ENCODE assay signal across 12 cellular contexts in the genomic region with DNA sequence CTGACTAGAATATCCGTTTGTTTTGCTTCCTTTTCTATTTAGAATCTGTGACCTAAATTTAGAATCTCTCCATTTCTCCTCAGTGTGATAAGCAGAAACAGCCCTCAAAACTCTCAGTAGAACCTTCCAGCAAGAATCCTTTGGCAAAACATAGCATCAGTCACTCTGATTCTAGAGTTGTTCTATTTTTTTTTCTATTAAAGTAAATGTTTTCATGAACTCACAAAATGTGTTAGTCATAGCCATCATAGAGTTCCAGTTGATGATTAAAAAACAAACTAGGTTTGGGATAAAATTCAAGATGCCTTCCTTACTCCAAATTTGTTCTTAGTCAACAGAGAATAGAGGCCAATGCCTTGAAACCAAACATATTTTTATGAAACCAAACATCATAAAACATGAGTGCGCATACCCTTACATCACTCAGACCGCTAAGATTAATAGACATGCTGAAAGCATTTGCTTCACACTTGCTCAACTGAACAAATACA. TPM values are rescaled to one million over a fixed set of nuclear protein-coding genes. Genes with fewer than 3 reads are reported as not detected.
DNase-seq lines count a peak whose midpoint lies in the region; TF ChIP-seq lines count a peak whose summit lies in the region.
"Had no signal": no experiment of that assay in that cellular context is flagged by ENCODE, and none has a peak within 500 bp of the region (broad histone marks: within the 10 kb centered on the region; RNA-seq: fewer than 3 reads in every experiment).

No MANE protein-coding gene starts in this region.

- H3K9me3 ChIP-seq in right atrium auricular region (no peaks in the 10 kb centered on the region), skeletal muscle satellite cell (replicated peaks; ENCODE audit: low read length) (no peaks in the 10 kb centered on the region), WERI-Rb-1 (ENCODE audit: severe bottlenecking) (no peaks in the 10 kb centered on the region)
- H3K9me3 ChIP-seq: ovary had no signal

- peak overlapping the region; percentile 36 for H3K9ac ChIP-seq in skeletal muscle satellite cell (ENCODE audit: low read depth, low read length)

- no peak overlapping the region for H3K4me3 ChIP-seq in right atrium auricular region
- H3K4me3 ChIP-seq in skeletal muscle satellite cell (ENCODE audit: low read length) = peak overlapping the region; percentile 15
- H3K4me3 ChIP-seq in WERI-Rb-1 (ENCODE audit: low read depth, low read length) = no peak overlapping the region
- H3K4me3 ChIP-seq: ovary had no signal

- DNase-seq in GM04503 (ENCODE audit: low read depth) (peak; percentile 84), amniotic epithelial cell (ENCODE audit: low read depth) (peak; percentile 21), right atrium auricular region (ENCODE audit: low spot score) (no peak), NCI-H1694 treated with DMSO at 0.1 percent for 48 hours (lab: John Stamatoyannopoulos, UW) (no peak), WERI-Rb-1 (no peak), NCI-H82 (lab: John Stamatoyannopoulos, UW) (no peak), GOT3 (lab: John Stamatoyannopoulos, UW) (no peak)
- DNase-seq: DMS79 treated with DMSO at 0.1 percent for 48 hours, NCI-H2081 treated with DMSO at 0.1 percent for 48 hours, ovary had no signal

- H3K27me3 ChIP-seq in right atrium auricular region (no peaks in the 10 kb centered on the region), skeletal muscle satellite cell (ENCODE audit: control insufficient read depth, insufficient read depth, low read length) (no peaks in the 10 kb centered on the region), WERI-Rb-1 (ENCODE audit: insufficient read depth, low read depth, severe bottlenecking) (no peaks in the 10 kb centered on the region)
- H3K27me3 ChIP-seq: ovary had no signal

- H3K27ac ChIP-seq in right atrium auricular region (peak overlapping the region; percentile 19 to 59), WERI-Rb-1 (no peak overlapping the region)

- H3K36me3 ChIP-seq in right atrium auricular region (no peaks in the 10 kb centered on the region), skeletal muscle satellite cell (ENCODE audit: insufficient read depth, low read length) (no peaks in the 10 kb centered on the region), WERI-Rb-1 (no peaks in the 10 kb centered on the region)
- H3K36me3 ChIP-seq: ovary had no signal

- H3K4me2 ChIP-seq in skeletal muscle satellite cell (ENCODE audit: low read length) = peak overlapping the region; percentile 53

- peaks cover 0 to 7% of the 10 kb centered on the region in 2 donors for H3K4me1 ChIP-seq in right atrium auricular region
- peaks cover 32% of the 10 kb centered on the region for H3K4me1 ChIP-seq in skeletal muscle satellite cell (ENCODE audit: control insufficient read depth, insufficient read depth, low read length)

- TF ChIP-seq CTCF in right atrium auricular region (IDR thresholded peaks at IDR 0.05) = no peak
- TF ChIP-seq CTCF in WERI-Rb-1 (IDR thresholded peaks at IDR 0.05; ENCODE audit: low read depth, low read length) = no peak

RNA-seq across cellular contexts. Expression of a gene that starts 13.2 kb away (rescaled TPM):
- 1 to 10 TPM; 1.0 to 2.9 TPM for total RNA-seq in right atrium auricular region
- total RNA-seq in skeletal muscle satellite cell (2012; rRNA removed) = not detected in 2 replicates
- total RNA-seq: bronchial epithelial cell had no signal

RNA-seq across cellular contexts. Expression of a gene that starts 55.0 kb away (rescaled TPM):
- 1 to 10 TPM; 6.1 to 8.0 TPM for total RNA-seq in right atrium auricular region
- total RNA-seq in skeletal muscle satellite cell (2012; rRNA removed) = 11.8 and 17.0 TPM in 2 replicates

Comparison
In these comparisons a context has a peak if more than half of its experiments do, and no peak if none do; other contexts are left out.
1. DNase-seq: peak in GM04503 (single experiment) and amniotic epithelial cell (single experiment); none in right atrium auricular region (single experiment), NCI-H1694 treated with DMSO at 0.1 percent for 48 hours (single experiment), WERI-Rb-1 (single experiment), NCI-H82 (single experiment) and GOT3 (single experiment).